In the genomic region with DNA sequence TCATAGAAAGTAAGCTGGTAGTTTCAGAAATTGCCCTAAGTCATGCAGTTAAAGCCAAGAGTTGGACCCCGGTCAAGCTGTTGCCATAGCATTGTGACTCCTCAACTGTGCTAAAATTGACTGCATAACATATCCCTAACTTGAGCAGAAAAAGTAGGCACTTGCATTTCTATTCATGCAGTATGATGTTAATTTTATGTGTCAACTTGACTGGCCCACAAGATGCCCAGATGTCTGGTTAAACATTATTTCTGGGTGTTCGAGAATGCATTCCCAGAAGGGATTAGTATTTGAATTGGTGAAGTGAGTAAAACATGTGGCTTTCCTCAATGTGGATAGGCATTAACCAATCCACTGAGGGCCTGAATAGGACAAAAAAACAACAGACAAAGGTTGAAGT, we compare ENCODE assay signal across 8 cellular contexts.
"Had no signal": no experiment of that assay in that cellular context is flagged by ENCODE, and none has a peak within 500 bp of the region (broad histone marks: within the 10 kb centered on the region; RNA-seq: fewer than 3 reads in every experiment).

No MANE protein-coding gene starts in this region.

- H3K36me3 Mint-ChIP-seq: IgD-negative memory B cell had no signal

- H3K27me3 Mint-ChIP-seq: IgD-negative memory B cell had no signal

- H3K27ac ChIP-seq: HL-60, KMS-11 had no signal

- ATAC-seq: HepG2, K562 had no signal

- H3K9ac ChIP-seq: KMS-11 had no signal

- H3K4me2 ChIP-seq: KMS-11 had no signal

- H3K4me3 ChIP-seq: K562 had no signal

- DNase-seq: IMR-90, KBM-7, KG1 had no signal

- H3K4me3 Mint-ChIP-seq: IgD-negative memory B cell had no signal

- H3K9me3 Mint-ChIP-seq: IgD-negative memory B cell had no signal

- H3K27ac Mint-ChIP-seq: IgD-negative memory B cell had no signal
